In the genomic region with DNA sequence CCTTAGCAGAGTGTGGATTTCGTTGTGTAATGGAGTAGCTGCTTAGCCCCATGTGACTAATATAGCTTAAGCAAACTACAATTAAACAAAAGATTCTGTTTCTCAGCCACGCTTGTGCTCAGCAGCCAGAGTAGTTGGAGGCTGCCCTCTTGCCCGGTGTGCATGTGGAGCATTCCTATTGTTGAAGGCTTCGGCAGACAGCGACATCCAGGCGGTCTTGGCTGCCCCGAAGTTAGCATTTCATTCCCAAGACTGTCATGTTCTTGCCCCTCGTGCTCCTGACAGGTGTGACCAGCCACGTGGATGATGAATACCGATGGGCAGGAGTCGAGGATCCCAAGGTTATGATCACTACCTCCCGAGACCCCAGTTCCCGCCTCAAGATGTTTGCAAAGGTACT, we compare ENCODE assay signal across 18 cellular contexts. TPM values are rescaled to one million over a fixed set of nuclear protein-coding genes. Genes with fewer than 3 reads are reported as not detected.
DNase-seq lines count a peak whose midpoint lies in the region; ATAC-seq and TF ChIP-seq lines count a peak whose summit lies in the region.
"Had no signal": no experiment of that assay in that cellular context is flagged by ENCODE, and none has a peak within 500 bp of the region (broad histone marks: within the 10 kb centered on the region; RNA-seq: fewer than 3 reads in every experiment).

No MANE protein-coding gene starts in this region.

- peaks cover 38% of the 10 kb centered on the region for H3K36me3 Mint-ChIP-seq in CD4-positive, CD25-positive, alpha-beta regulatory T cell
- H3K36me3 Mint-ChIP-seq in CD4-positive, alpha-beta memory T cell: peaks cover 43 to 72% of the 10 kb centered on the region in 2 donors
- peaks cover 55% of the 10 kb centered on the region for H3K36me3 Mint-ChIP-seq in activated CD8-positive, alpha-beta T cell treated with anti-CD3 and anti-CD28 coated beads for 36 hours (ENCODE audit: low read depth)
- H3K36me3 Mint-ChIP-seq in naive thymus-derived CD8-positive, alpha-beta T cell: peaks cover 0 to 56% (median 21%) of the 10 kb centered on the region in 3 donors

- peaks cover 24% of the 10 kb centered on the region for H3K4me1 ChIP-seq in CD4-positive, CD25-positive, alpha-beta regulatory T cell (ENCODE audit: control insufficient read depth, insufficient read depth, low read length, poor library complexity, severe bottlenecking)
- H3K4me1 ChIP-seq in CD4-positive, alpha-beta memory T cell (ENCODE audit: insufficient read depth, low read length): peaks cover 25% of the 10 kb centered on the region

- H3K4me3 Mint-ChIP-seq in CD4-positive, CD25-positive, alpha-beta regulatory T cell: peak overlapping the region in 2 of 4 donors; percentile 95 to 100
- peak overlapping the region in 7 of 8 donors; percentile 17 to 99 (median 45) for H3K4me3 Mint-ChIP-seq in CD4-positive, alpha-beta memory T cell
- peak overlapping the region; percentile 98 for H3K4me3 Mint-ChIP-seq in activated CD8-positive, alpha-beta T cell treated with anti-CD3 and anti-CD28 coated beads for 36 hours
- H3K4me3 Mint-ChIP-seq in naive thymus-derived CD8-positive, alpha-beta T cell: peak overlapping the region in 6 of 10 donors; percentile 20 to 100 (median 98)

- TF ChIP-seq CTCF in activated CD8-positive, alpha-beta T cell treated with anti-CD3 and anti-CD28 coated beads for 36 hours (IDR thresholded peaks at IDR 0.05): no peak

- CTCF ChIA-PET in CD4-positive, alpha-beta memory T cell (lab: Charles Lee; ENCODE audit: partially characterized antibody): interaction anchor here (1.2 kb wide), 1 partner anchor 31 kb away, joined by 4 read pairs; no protein-coding TSS in a partner anchor
- CTCF ChIA-PET in activated CD8-positive, alpha-beta T cell treated with anti-CD3 and anti-CD28 coated beads for 36 hours (lab: Charles Lee): no interaction called here

- no peak for DNase-seq in CD4-positive, CD25-positive, alpha-beta regulatory T cell
- DNase-seq in CD4-positive, alpha-beta memory T cell: no peak
- DNase-seq in activated CD8-positive, alpha-beta T cell treated with anti-CD3 and anti-CD28 coated beads for 36 hours: no peak
- DNase-seq in naive thymus-derived CD8-positive, alpha-beta T cell: no peak
- no peak for DNase-seq in G401 (ENCODE audit: low spot score)
- no peak for DNase-seq in left lobe of liver (ENCODE audit: low spot score)
- DNase-seq in ureter (ENCODE audit: low spot score): no peak
- DNase-seq: activated CD4-positive, CD25-positive, alpha-beta regulatory T cell treated with anti-CD3 and anti-CD28 coated beads, Interleukin-2, amount 50 U/mL, for 72 hours; activated naive CD4-positive, alpha-beta T cell treated with anti-CD3 and anti-CD28 coated beads, Interleukin-2, amount 10 ng/mL, durations not matched to agents 7 days and 5 days; DMS79; KBM-7; left ventricle myocardium inferior; NCI-H146; NCI-H510A; NK-92 treated with Interleukin-12 subunit alpha and Interleukin-12 subunit beta, amount 100 ng/mL, for 24 hours; stimulated activated CD4-positive, alpha-beta T cell treated with anti-CD3 and anti-CD28 coated beads, Interleukin-1b, Interleukin-23, amount 100 ng/mL, for 48 hours had no signal

- peaks cover 5 to 46% (median 19%) of the 10 kb centered on the region in 4 donors for H3K4me1 Mint-ChIP-seq in CD4-positive, CD25-positive, alpha-beta regulatory T cell
- peaks cover 21 to 52% (median 32%) of the 10 kb centered on the region in 4 donors for H3K4me1 Mint-ChIP-seq in CD4-positive, alpha-beta memory T cell
- H3K4me1 Mint-ChIP-seq in activated CD8-positive, alpha-beta T cell treated with anti-CD3 and anti-CD28 coated beads for 36 hours (ENCODE audit: low read depth): peaks cover 41% of the 10 kb centered on the region
- H3K4me1 Mint-ChIP-seq in naive thymus-derived CD8-positive, alpha-beta T cell: peaks cover 19 to 54% (median 40%) of the 10 kb centered on the region in 4 donors

- H3K27ac Mint-ChIP-seq in CD4-positive, CD25-positive, alpha-beta regulatory T cell: peak overlapping the region in 2 of 3 donors; percentile 46 to 57
- H3K27ac Mint-ChIP-seq in CD4-positive, alpha-beta memory T cell: peak overlapping the region in 2 of 7 donors; percentile 41 to 54
- H3K27ac Mint-ChIP-seq in activated CD8-positive, alpha-beta T cell treated with anti-CD3 and anti-CD28 coated beads for 36 hours: no peak overlapping the region
- peak overlapping the region in 2 of 10 donors; percentile 57 to 73 for H3K27ac Mint-ChIP-seq in naive thymus-derived CD8-positive, alpha-beta T cell
- H3K27ac Mint-ChIP-seq: activated naive CD4-positive, alpha-beta T cell treated with anti-CD3 and anti-CD28 coated beads, Interleukin-2, amount 10 ng/mL, durations not matched to agents 7 days and 5 days had no signal

- POLR2A ChIA-PET in CD4-positive, alpha-beta memory T cell (lab: Charles Lee; ENCODE audit: partially characterized antibody): interaction anchor here (4.3 to 4.7 kb wide), 2 partner anchors 8 to 24 kb away, joined by 64 to 89 read pairs; partner anchors contain the start of gene PTPN18
- POLR2A ChIA-PET in activated CD8-positive, alpha-beta T cell treated with anti-CD3 and anti-CD28 coated beads for 36 hours (lab: Charles Lee): interaction anchor here (0.6 to 4.7 kb wide), 4 partner anchors 9 to 44 kb away, joined by 3 to 65 read pairs (median 4); partner anchors contain the start of gene PTPN18
- POLR2A ChIA-PET in naive thymus-derived CD8-positive, alpha-beta T cell (lab: Charles Lee): interaction anchor here (5.4 kb wide), 1 partner anchor 26 kb away, joined by 69 read pairs; no protein-coding TSS in a partner anchor

- no peak overlapping the region for H3K4me3 ChIP-seq in CD4-positive, CD25-positive, alpha-beta regulatory T cell (ENCODE audit: low read depth, low read length)
- no peak overlapping the region for H3K4me3 ChIP-seq in CD4-positive, alpha-beta memory T cell (ENCODE audit: low read length in 2 of 2)
- H3K4me3 ChIP-seq: left ventricle myocardium inferior, thoracic aorta had no signal

- H3K9me3 Mint-ChIP-seq in CD4-positive, CD25-positive, alpha-beta regulatory T cell: no peaks in the 10 kb centered on the region
- peaks cover 0 to 1% (median 0%) of the 10 kb centered on the region in 8 donors for H3K9me3 Mint-ChIP-seq in CD4-positive, alpha-beta memory T cell
- H3K9me3 Mint-ChIP-seq in activated CD8-positive, alpha-beta T cell treated with anti-CD3 and anti-CD28 coated beads for 36 hours: no peaks in the 10 kb centered on the region
- no peaks in the 10 kb centered on the region for H3K9me3 Mint-ChIP-seq in naive thymus-derived CD8-positive, alpha-beta T cell
- H3K9me3 Mint-ChIP-seq: activated naive CD4-positive, alpha-beta T cell treated with anti-CD3 and anti-CD28 coated beads, Interleukin-2, amount 10 ng/mL, durations not matched to agents 7 days and 5 days had no signal

- intact Hi-C loops in CD4-positive, alpha-beta memory T cell (cut with micrococcal nuclease): loop anchor here (10.0 kb wide), 1 partner anchor 200 kb away; the partner anchor contains the start of gene CCDC74B
- intact Hi-C loops in activated CD8-positive, alpha-beta T cell treated with anti-CD3 and anti-CD28 coated beads for 36 hours (cut with micrococcal nuclease): no loop called here

- ATAC-seq in CD4-positive, CD25-positive, alpha-beta regulatory T cell (ENCODE audit: low read depth in 2 of 2): no peak
- no peak for ATAC-seq in activated CD8-positive, alpha-beta T cell treated with anti-CD3 and anti-CD28 coated beads for 36 hours
- no peak for ATAC-seq in naive thymus-derived CD8-positive, alpha-beta T cell
- no peak for ATAC-seq in left lobe of liver

- H3K27ac ChIP-seq in CD4-positive, CD25-positive, alpha-beta regulatory T cell (ENCODE audit: insufficient read depth, low read length, poor library complexity, severe bottlenecking): no peak overlapping the region
- H3K27ac ChIP-seq in CD4-positive, alpha-beta memory T cell (ENCODE audit: low read depth, low read length): no peak overlapping the region
- H3K27ac ChIP-seq: left ventricle myocardium inferior, neutrophil, thoracic aorta had no signal

- no peaks in the 10 kb centered on the region for H3K27me3 Mint-ChIP-seq in CD4-positive, CD25-positive, alpha-beta regulatory T cell
- H3K27me3 Mint-ChIP-seq in CD4-positive, alpha-beta memory T cell: no peaks in the 10 kb centered on the region
- no peaks in the 10 kb centered on the region for H3K27me3 Mint-ChIP-seq in activated CD8-positive, alpha-beta T cell treated with anti-CD3 and anti-CD28 coated beads for 36 hours
- no peaks in the 10 kb centered on the region for H3K27me3 Mint-ChIP-seq in naive thymus-derived CD8-positive, alpha-beta T cell
- H3K27me3 Mint-ChIP-seq: activated naive CD4-positive, alpha-beta T cell treated with anti-CD3 and anti-CD28 coated beads, Interleukin-2, amount 10 ng/mL, durations not matched to agents 7 days and 5 days had no signal

- H3K9me3 ChIP-seq in CD4-positive, CD25-positive, alpha-beta regulatory T cell (ENCODE audit: control insufficient read depth in 2 of 2, low read length in 2 of 2): no peaks in the 10 kb centered on the region
- no peaks in the 10 kb centered on the region for H3K9me3 ChIP-seq in CD4-positive, alpha-beta memory T cell (ENCODE audit: control insufficient read depth in 1 of 2, low read length in 2 of 2)
- H3K9me3 ChIP-seq: left ventricle myocardium inferior, neutrophil, thoracic aorta had no signal

- H3K27me3 ChIP-seq in CD4-positive, CD25-positive, alpha-beta regulatory T cell (ENCODE audit: control insufficient read depth, insufficient read depth, low read length): no peaks in the 10 kb centered on the region
- H3K27me3 ChIP-seq in CD4-positive, alpha-beta memory T cell (ENCODE audit: insufficient read depth, low read length): no peaks in the 10 kb centered on the region
- H3K27me3 ChIP-seq: neutrophil had no signal

- in situ Hi-C loops in G401 (cut with HindIII; ENCODE audit: low sequenced_read_pairs): no loop called here

- peaks cover 44% of the 10 kb centered on the region for H3K36me3 ChIP-seq in CD4-positive, CD25-positive, alpha-beta regulatory T cell (ENCODE audit: control insufficient read depth, insufficient read depth, low read length)
- H3K36me3 ChIP-seq in CD4-positive, alpha-beta memory T cell (ENCODE audit: insufficient read depth, low read length): peaks cover 50% of the 10 kb centered on the region

RNA-seq across cellular contexts. Expression of gene IMP4, which starts 2.4 kb away (rescaled TPM):
- 72.4 TPM for total RNA-seq in CD4-positive, CD25-positive, alpha-beta regulatory T cell
- 100 to 1,000 TPM in 1 of 4 donors, 10 to 100 TPM in 3; 72.9 to 111 (median 77.8) TPM for polyA plus RNA-seq in CD4-positive, CD25-positive, alpha-beta regulatory T cell
- 10 to 100 TPM; 72.6 to 73.9 TPM for total RNA-seq in CD4-positive, alpha-beta memory T cell
- 10 to 100 TPM; 92.8 to 96.7 TPM for polyA plus RNA-seq in CD4-positive, alpha-beta memory T cell
- 100 to 1,000 TPM; 160 to 163 TPM for total RNA-seq in activated CD8-positive, alpha-beta T cell treated with anti-CD3 and anti-CD28 coated beads for 36 hours
- total RNA-seq in naive thymus-derived CD8-positive, alpha-beta T cell: 10 to 100 TPM; 94.0 to 99.6 TPM
- polyA plus RNA-seq in naive thymus-derived CD8-positive, alpha-beta T cell: 10 to 100 TPM; 58.4 to 96.7 (median 84.9) TPM
- 84.2 and 100 TPM in 2 replicates for total RNA-seq in G401 (2014; rRNA removed; shearing (Covaris generic))
- total RNA-seq in left lobe of liver (69.5 TPM), ureter (76.5 TPM)

RNA-seq across cellular contexts. Expression of gene PTPN18, which starts 10.8 kb away (rescaled TPM):
- 61.3 TPM for total RNA-seq in CD4-positive, CD25-positive, alpha-beta regulatory T cell
- 10 to 100 TPM; 42.2 to 58.3 (median 49.1) TPM for polyA plus RNA-seq in CD4-positive, CD25-positive, alpha-beta regulatory T cell
- 10 to 100 TPM; 54.9 to 67.2 TPM for total RNA-seq in CD4-positive, alpha-beta memory T cell
- polyA plus RNA-seq in CD4-positive, alpha-beta memory T cell: 10 to 100 TPM; 30.9 to 66.1 TPM
- 10 to 100 TPM; 32.9 to 35.4 TPM for total RNA-seq in activated CD8-positive, alpha-beta T cell treated with anti-CD3 and anti-CD28 coated beads for 36 hours
- total RNA-seq in naive thymus-derived CD8-positive, alpha-beta T cell: 10 to 100 TPM; 40.5 to 42.8 TPM
- 10 to 100 TPM; 33.7 to 47.5 (median 33.9) TPM for polyA plus RNA-seq in naive thymus-derived CD8-positive, alpha-beta T cell
- total RNA-seq in G401 (2014; rRNA removed; shearing (Covaris generic)): 24.4 and 26.1 TPM in 2 replicates
- total RNA-seq in left lobe of liver (45.6 TPM), ureter (97.9 TPM)
